In genomic region chr5:3323144-3323543, GRCh38 we compare ENCODE assay signal across 20 cellular contexts.
DNase-seq lines count a peak whose midpoint lies in the region; ATAC-seq, FAIRE-seq and TF ChIP-seq lines count a peak whose summit lies in the region.
"Had no signal": no experiment of that assay in that cellular context is flagged by ENCODE, and none has a peak within 500 bp of the region (broad histone marks: within the 10 kb centered on the region; RNA-seq: fewer than 3 reads in every experiment).

No MANE protein-coding gene starts in this region.

- POLR2A ChIA-PET in IMR-90 (lab: Charles Lee; ENCODE audit: unreplicated experiment) (no interaction called here), WTC11 (lab: Charles Lee) (no interaction called here), H1 (lab: Charles Lee; ENCODE audit: partially characterized antibody) (no interaction called here)

- H3K4me2 ChIP-seq in IMR-90 (ENCODE audit: low read depth, low read length) = no peak overlapping the region
- H3K4me2 ChIP-seq in H1 (ENCODE audit: insufficient read depth in 1 of 2, low read depth in 2 of 2, low read length in 2 of 2) = no peak overlapping the region
- H3K4me2 ChIP-seq: A549; BLaER1 treated with 17β-estradiol and CSF1 and Interleukin-3, amounts not matched to agents 10 nM and 100 nM had no signal

- H3K18ac ChIP-seq in IMR-90 (ENCODE audit: low read depth, low read length) = no peak overlapping the region
- H3K18ac ChIP-seq in H1 (ENCODE audit: extremely low read depth, low read length) = no peak overlapping the region

- in situ Hi-C loops in IMR-90 (cut with MboI; ENCODE audit: low sequenced_read_pairs) = no loop called here

- H3K9me1 ChIP-seq in IMR-90 (ENCODE audit: insufficient read depth, low read length) = no peaks in the 10 kb centered on the region

- H3K4ac ChIP-seq in IMR-90 (ENCODE audit: low read depth, low read length) (no peak overlapping the region), H1 (replicated peaks; ENCODE audit: insufficient read length, low read depth, low read length) (peak overlapping the region; percentile 32)

- H3K56ac ChIP-seq in IMR-90 (ENCODE audit: extremely low read depth, insufficient read depth, low read length) = no peak overlapping the region
- H3K56ac ChIP-seq in H1 (replicated peaks; ENCODE audit: insufficient read length, low read depth, low read length) = peak overlapping the region; percentile 99

- ATAC-seq in IMR-90 (ENCODE audit: low read depth) (no peak), WTC11 (no peak), GM19328 (IDR thresholded peaks at IDR 0.05; ENCODE audit: unreplicated experiment) (no peak), HG03378 (IDR thresholded peaks at IDR 0.05; ENCODE audit: unreplicated experiment) (no peak), GM18517 (IDR thresholded peaks at IDR 0.05; ENCODE audit: unreplicated experiment) (no peak)
- ATAC-seq: A549; CD8-positive, alpha-beta T cell had no signal

- no peak for TF ChIP-seq POLR2A in IMR-90 (IDR thresholded peaks at IDR 0.05; ENCODE audit: low read depth, low read length)
- TF ChIP-seq POLR2A in H1 (IDR thresholded peaks at IDR 0.05; ENCODE audit: control extremely low read depth in 1 of 2, low read depth in 2 of 2, low read length in 2 of 2) = no peak

- H3K9ac ChIP-seq in IMR-90 (ENCODE audit: low read depth, low read length) (no peak overlapping the region), H1 (replicated peaks in 1 of 4; ENCODE audit: extremely low read depth in 1 of 4, low read depth in 3 of 4, low read length in 3 of 4) (no peak overlapping the region)
- H3K9ac ChIP-seq: BLaER1 treated with 17β-estradiol and CSF1 and Interleukin-3, amounts not matched to agents 10 nM and 100 nM had no signal

- 48% methylated on average over 2 of the region's 3 CpGs; no CpG with 5 or more reads in 1 of the 2 experiments for WGBS in IMR-90 (ENCODE audit: extremely low coverage in 2 of 2, insufficient read length in 1 of 2), 2 experiments
- WGBS in H1 (ENCODE audit: extremely low coverage in 1 of 2, insufficient coverage in 1 of 2, insufficient read length in 1 of 2, insufficient replicate concordance in 2 of 2, low coverage in 1 of 2, low lambda C conversion rate in 2 of 2, missing lambda C conversion rate in 1 of 2), 2 experiments = 93 to 100% methylated on average over 3 of the region's 3 CpGs

- no peak overlapping the region for H2AFZ ChIP-seq in IMR-90 (replicated peaks; ENCODE audit: low read length, poor library complexity)
- H2AFZ ChIP-seq in H1 (ENCODE audit: low read length) = no peak overlapping the region

- H3K27me3 ChIP-seq in IMR-90 (ENCODE audit: control insufficient read depth, insufficient read depth, low read length) (no peaks in the 10 kb centered on the region), H1 (replicated peaks in 1 of 4; ENCODE audit: control insufficient read depth in 3 of 4, extremely low read depth in 1 of 4, insufficient read depth in 3 of 4, low read length in 3 of 4) (no peaks in the 10 kb centered on the region)
- H3K27me3 ChIP-seq: BLaER1 treated with 17β-estradiol and CSF1 and Interleukin-3, amounts not matched to agents 10 nM and 100 nM had no signal

- H3K4me3 Mint-ChIP-seq in WTC11 = no peak overlapping the region
- H3K4me3 Mint-ChIP-seq: B cell; CD4-positive, alpha-beta T cell; CD8-positive, alpha-beta T cell had no signal

- H3K23ac ChIP-seq in IMR-90 (ENCODE audit: low read depth, low read length) (no peak overlapping the region), H1 (ENCODE audit: insufficient read length) (no peak overlapping the region)

- no peak for TF ChIP-seq EP300 in H1 (IDR thresholded peaks at IDR 0.05; ENCODE audit: borderline replicate concordance in 1 of 2, low read depth in 2 of 2, low read length in 2 of 2)

- no peak overlapping the region for H4K8ac ChIP-seq in IMR-90 (ENCODE audit: low read depth in 2 of 2, low read length in 2 of 2)
- no peak overlapping the region for H4K8ac ChIP-seq in H1 (ENCODE audit: extremely low read depth, insufficient read depth, low read length)

- no peak overlapping the region for H3K4me3 ChIP-seq in IMR-90 (ENCODE audit: insufficient read depth, low read depth, low read length)
- H3K4me3 ChIP-seq in H1 (ENCODE audit: extremely low read depth in 1 of 4, insufficient read depth in 2 of 4, low read depth in 3 of 4, low read length in 4 of 4) = no peak overlapping the region
- H3K4me3 ChIP-seq: A549; BLaER1 treated with 17β-estradiol and CSF1 and Interleukin-3, amounts not matched to agents 10 nM and 100 nM had no signal

- no peaks in the 10 kb centered on the region for H3K9me3 Mint-ChIP-seq in WTC11
- H3K9me3 Mint-ChIP-seq: CD4-positive, alpha-beta T cell; CD8-positive, alpha-beta T cell had no signal

- H3K4me1 Mint-ChIP-seq in WTC11 = peaks cover 19% of the 10 kb centered on the region
- H3K4me1 Mint-ChIP-seq: B cell had no signal

- H3K36me3 ChIP-seq in IMR-90 (ENCODE audit: control insufficient read depth, insufficient read depth, low read length) = no peaks in the 10 kb centered on the region
- no peaks in the 10 kb centered on the region; a peak in 1 of 8 replicates for H3K36me3 ChIP-seq in H1 (ENCODE audit: control insufficient read depth in 2 of 4, insufficient read depth in 4 of 4, low read length in 3 of 4)
- H3K36me3 ChIP-seq: BLaER1 treated with 17β-estradiol and CSF1 and Interleukin-3, amounts not matched to agents 10 nM and 100 nM had no signal

- peak overlapping the region; percentile 70; the same call in 1 of the 2 replicates for H2BK12ac ChIP-seq in H1 (ENCODE audit: low read depth, low read length)

- DNase-seq in IMR-90 (no peak), WTC11 (ENCODE audit: low spot score) (no peak), H1 (ENCODE audit: low read depth in 1 of 2, low spot score in 2 of 2) (no peak)
- DNase-seq in activated naive CD4-positive, alpha-beta T cell treated with Interleukin-2 at 50 U/mL for 16 hours = no peak
- DNase-seq: AML-193; Caco-2; Calu3; CD4-positive, alpha-beta T cell; CD8-positive, alpha-beta T cell; DMS79 treated with DMSO at 0.1 percent for 48 hours; GF-D8 had no signal

- H2AK9ac ChIP-seq in IMR-90 (replicated peaks; ENCODE audit: low read depth, low read length, poor library complexity) = no peak overlapping the region

- H2BK20ac ChIP-seq in IMR-90 (ENCODE audit: low read depth, low read length) (no peak overlapping the region), H1 (ENCODE audit: low read length) (peak overlapping the region; percentile 13; the same call in 1 of the 2 replicates)

- intact Hi-C loops in IMR-90 (cut with micrococcal nuclease) = no loop called here

- peaks cover 21% of the 10 kb centered on the region for H3K23me2 ChIP-seq in H1 (ENCODE audit: low read depth, low read length)

- H3K27me3 Mint-ChIP-seq in WTC11 (ENCODE audit: low read depth) = no peaks in the 10 kb centered on the region; the same call in 1 of the 2 replicates
- H3K27me3 Mint-ChIP-seq: B cell; CD4-positive, alpha-beta T cell had no signal

- H2AK5ac ChIP-seq in IMR-90 (ENCODE audit: low read depth, low read length) (no peak overlapping the region), H1 (ENCODE audit: low read depth, low read length) (peak overlapping the region; percentile 55)

- H4K5ac ChIP-seq in IMR-90 (ENCODE audit: low read depth, low read length) (no peak overlapping the region), H1 (ENCODE audit: insufficient read length, low read depth, low read length) (no peak overlapping the region)

- no TSS peak for BruUV-seq in IMR-90 (replicated peaks; lab: Mats Ljungman, UMichigan)

- H3K4me1 ChIP-seq in IMR-90 (ENCODE audit: control insufficient read depth, insufficient read depth, low read length) (no peaks in the 10 kb centered on the region), H1 (replicated peaks in 1 of 4; ENCODE audit: control insufficient read depth in 3 of 4, insufficient read depth in 4 of 4, low read length in 3 of 4) (peaks cover 0 to 10% (median 0%) of the 10 kb centered on the region in 4 experiments; a peak in 2 of 7 replicates)
- H3K4me1 ChIP-seq: A549, Caco-2 had no signal

- H2BK15ac ChIP-seq in IMR-90 (ENCODE audit: low read depth, low read length) = no peak overlapping the region
- H2BK15ac ChIP-seq in H1 (ENCODE audit: low read length) = peak overlapping the region; percentile 63; the same call in 1 of the 2 replicates

- H3K27ac ChIP-seq in IMR-90 (ENCODE audit: insufficient read depth, low read length) (no peak overlapping the region), H1 (ENCODE audit: low read depth, low read length) (no peak overlapping the region)
- H3K27ac ChIP-seq: A549; BLaER1 treated with 17β-estradiol and CSF1 and Interleukin-3, amounts not matched to agents 10 nM and 100 nM; C4-2B had no signal

- H2BK120ac ChIP-seq in IMR-90 (ENCODE audit: low read depth, low read length) (no peak overlapping the region), H1 (replicated peaks; ENCODE audit: low read depth, low read length) (no peak overlapping the region)

- no peak overlapping the region for H3K27ac Mint-ChIP-seq in WTC11
- H3K27ac Mint-ChIP-seq: B cell; CD4-positive, alpha-beta T cell; CD8-positive, alpha-beta T cell had no signal

- TF ChIP-seq RAD21 in IMR-90 (IDR thresholded peaks at IDR 0.05; ENCODE audit: low read length) = no peak
- no peak for TF ChIP-seq RAD21 in H1 (IDR thresholded peaks at IDR 0.05 in 1 of 2, conservative IDR thresholded peaks at IDR 0.05 in 1 of 2; ENCODE audit: low read depth in 2 of 2, low read length in 2 of 2)

- TF ChIP-seq CTCF in IMR-90 (conservative IDR thresholded peaks at IDR 0.05; ENCODE audit: low read depth, low read length) = no peak
- TF ChIP-seq CTCF in WTC11 (IDR thresholded peaks at IDR 0.05) = no peak
- TF ChIP-seq CTCF in H1 (IDR thresholded peaks at IDR 0.05; ENCODE audit: control extremely low read depth in 1 of 3, insufficient read depth in 1 of 3, low read depth in 1 of 3, low read length in 3 of 3) = no peak

- H3K9me3 ChIP-seq in IMR-90 (ENCODE audit: control insufficient read depth, insufficient read depth, low read length) (peaks cover 33% of the 10 kb centered on the region), H1 (ENCODE audit: insufficient read depth in 2 of 2, low read depth in 1 of 2, low read length in 1 of 2) (peaks cover 0 to 9% of the 10 kb centered on the region in 2 experiments; a peak in 1 of 4 replicates)

- H3K79me1 ChIP-seq in IMR-90 (ENCODE audit: low read depth in 1 of 2, low read length in 2 of 2) (no peaks in the 10 kb centered on the region), H1 (ENCODE audit: low read depth, low read length) (peaks cover 10% of the 10 kb centered on the region)

- peaks cover 0 to 5% of the 10 kb centered on the region in 2 experiments; a peak in 1 of 4 replicates for H3K79me2 ChIP-seq in H1 (ENCODE audit: control insufficient read depth in 1 of 2, insufficient read depth in 2 of 2, low read length in 2 of 2)

- H4K20me1 ChIP-seq in IMR-90 (ENCODE audit: insufficient read depth, low read length) = no peaks in the 10 kb centered on the region; the same call in 1 of the 2 replicates
- H4K20me1 ChIP-seq in H1 (replicated peaks in 1 of 2; ENCODE audit: control insufficient read depth in 1 of 2, insufficient read depth in 2 of 2, low read length in 2 of 2) = peaks cover 0 to 12% of the 10 kb centered on the region in 2 experiments
- H4K20me1 ChIP-seq: BLaER1 treated with 17β-estradiol and CSF1 and Interleukin-3, amounts not matched to agents 10 nM and 100 nM had no signal

- H2BK5ac ChIP-seq in IMR-90 (ENCODE audit: low read depth, low read length, poor library complexity, severe bottlenecking) = peak overlapping the region; percentile 63
- no peak overlapping the region for H2BK5ac ChIP-seq in H1 (ENCODE audit: low read depth, low read length)

- FAIRE-seq in H1 (lab: Jason Lieb, UNC) = no peak
- FAIRE-seq: G401.6, GM19239 had no signal

- CTCF ChIA-PET in IMR-90 (lab: Yijun Ruan, JAX) = no interaction called here
- CTCF ChIA-PET in WTC11 (lab: Charles Lee) = no interaction called here
- CTCF ChIA-PET in H1 (lab: Charles Lee; ENCODE audit: partially characterized antibody) = no interaction called here

- no peak overlapping the region for H4K91ac ChIP-seq in IMR-90 (ENCODE audit: insufficient read depth, low read depth, low read length)
- no peak overlapping the region for H4K91ac ChIP-seq in H1 (replicated peaks; ENCODE audit: insufficient read length, low read length)

- dilution Hi-C loops in IMR-90 (cut with HindIII; ENCODE audit: low sequenced_read_pairs, unreplicated experiment) = no loop called here

- H3K14ac ChIP-seq in IMR-90 (replicated peaks; ENCODE audit: low read depth, low read length) (no peak overlapping the region), H1 (ENCODE audit: insufficient read length) (no peak overlapping the region)

- H3K36me3 Mint-ChIP-seq in WTC11 = no peaks in the 10 kb centered on the region
- H3K36me3 Mint-ChIP-seq: CD8-positive, alpha-beta T cell had no signal
